Comparison of ENCODE assay signal across 8 cellular contexts in genomic region chr17:76523084-76524037, GRCh38. TPM values are rescaled to one million over a fixed set of nuclear protein-coding genes. Genes with fewer than 3 reads are reported as not detected.
DNase-seq lines count a peak whose midpoint lies in the region; ATAC-seq and TF ChIP-seq lines count a peak whose summit lies in the region.

No MANE protein-coding gene starts in this region.

- DNase-seq in COLO668 (lab: John Stamatoyannopoulos, UW; ENCODE audit: unreplicated experiment) (peak; percentile 59), NOMO-1 (lab: John Stamatoyannopoulos, UW; ENCODE audit: unreplicated experiment in 2 of 2) (peak; percentile 61 to 73), erythroblast (lab: John Stamatoyannopoulos, UW) (peak; percentile 68 to 86), amniotic stem cell (lab: John Stamatoyannopoulos, UW) (no peak)
- peak; percentile 97 for DNase-seq in activated CD8-positive, alpha-beta memory T cell treated with anti-CD3 and anti-CD28 coated beads, Interleukin-2, amount 50 U/mL, for 48 hours
- peak; percentile 81 for DNase-seq in natural killer cell treated with Interleukin-12 subunit alpha and Interleukin-12 subunit beta and Interleukin-15 and Interleukin-18, amount 100 ng/mL, for 72 hours (ENCODE audit: low spot score)
- DNase-seq in stimulated activated naive B cell treated with anti-CD40 and anti-IgM and Interleukin-4, amounts not matched to agents 10 μg/mL and 1 μg/mL and 100 μg/mL, for 72 hours: peak; percentile 66

- ATAC-seq in HG02759 (IDR thresholded peaks at IDR 0.05; ENCODE audit: unreplicated experiment): peak; percentile 48
- peak; percentile 80 to 85 for ATAC-seq in natural killer cell treated with Interleukin-12 subunit alpha and Interleukin-12 subunit beta and Interleukin-15 and Interleukin-18, amount 100 ng/mL, for 72 hours
- ATAC-seq in stimulated activated naive B cell treated with anti-CD40 and anti-IgM and Interleukin-4, amounts not matched to agents 10 μg/mL and 1 μg/mL and 100 μg/mL, for 72 hours (replicated peaks): peak; percentile 48 to 54

- H3K27ac Mint-ChIP-seq in natural killer cell treated with Interleukin-12 subunit alpha and Interleukin-12 subunit beta and Interleukin-15 and Interleukin-18, amount 100 ng/mL, for 72 hours: peak overlapping the region in 1 of 2 donors; percentile 51
- no peak overlapping the region for H3K27ac Mint-ChIP-seq in stimulated activated naive B cell treated with anti-CD40 and anti-IgM and Interleukin-4, amounts not matched to agents 10 μg/mL and 1 μg/mL and 100 μg/mL, for 72 hours

- peak overlapping the region; percentile 20 for H3K4me3 Mint-ChIP-seq in natural killer cell treated with Interleukin-12 subunit alpha and Interleukin-12 subunit beta and Interleukin-15 and Interleukin-18, amount 100 ng/mL, for 72 hours
- peak overlapping the region in 1 of 2 donors; percentile 52 for H3K4me3 Mint-ChIP-seq in stimulated activated naive B cell treated with anti-CD40 and anti-IgM and Interleukin-4, amounts not matched to agents 10 μg/mL and 1 μg/mL and 100 μg/mL, for 72 hours

- no peaks in the 10 kb centered on the region for H3K36me3 Mint-ChIP-seq in natural killer cell treated with Interleukin-12 subunit alpha and Interleukin-12 subunit beta and Interleukin-15 and Interleukin-18, amount 100 ng/mL, for 72 hours
- no peaks in the 10 kb centered on the region for H3K36me3 Mint-ChIP-seq in stimulated activated naive B cell treated with anti-CD40 and anti-IgM and Interleukin-4, amounts not matched to agents 10 μg/mL and 1 μg/mL and 100 μg/mL, for 72 hours

- peaks cover 28 to 42% of the 10 kb centered on the region in 2 donors for H3K4me1 Mint-ChIP-seq in natural killer cell treated with Interleukin-12 subunit alpha and Interleukin-12 subunit beta and Interleukin-15 and Interleukin-18, amount 100 ng/mL, for 72 hours (ENCODE audit: low read depth in 2 of 2)
- peaks cover 27 to 43% of the 10 kb centered on the region in 2 donors for H3K4me1 Mint-ChIP-seq in stimulated activated naive B cell treated with anti-CD40 and anti-IgM and Interleukin-4, amounts not matched to agents 10 μg/mL and 1 μg/mL and 100 μg/mL, for 72 hours

- H3K27me3 Mint-ChIP-seq in natural killer cell treated with Interleukin-12 subunit alpha and Interleukin-12 subunit beta and Interleukin-15 and Interleukin-18, amount 100 ng/mL, for 72 hours: no peaks in the 10 kb centered on the region
- H3K27me3 Mint-ChIP-seq in stimulated activated naive B cell treated with anti-CD40 and anti-IgM and Interleukin-4, amounts not matched to agents 10 μg/mL and 1 μg/mL and 100 μg/mL, for 72 hours: peaks cover 10 to 12% of the 10 kb centered on the region in 2 donors

- no peaks in the 10 kb centered on the region for H3K9me3 Mint-ChIP-seq in natural killer cell treated with Interleukin-12 subunit alpha and Interleukin-12 subunit beta and Interleukin-15 and Interleukin-18, amount 100 ng/mL, for 72 hours
- no peaks in the 10 kb centered on the region for H3K9me3 Mint-ChIP-seq in stimulated activated naive B cell treated with anti-CD40 and anti-IgM and Interleukin-4, amounts not matched to agents 10 μg/mL and 1 μg/mL and 100 μg/mL, for 72 hours

- no peak for TF ChIP-seq POLR2A in erythroblast (IDR thresholded peaks at IDR 0.05; ENCODE audit: low read length)

RNA-seq across cellular contexts. Expression of gene CYGB, which starts 14.1 kb away (rescaled TPM):
- 1 to 10 TPM; 1.0 to 2.9 TPM for total RNA-seq in natural killer cell treated with Interleukin-12 subunit alpha and Interleukin-12 subunit beta and Interleukin-15 and Interleukin-18, amount 100 ng/mL, for 72 hours

RNA-seq across cellular contexts. Expression of gene PRCD, which starts 16.5 kb away (rescaled TPM):
- total RNA-seq in natural killer cell treated with Interleukin-12 subunit alpha and Interleukin-12 subunit beta and Interleukin-15 and Interleukin-18, amount 100 ng/mL, for 72 hours: under 1 TPM in 1 of 2 donors, not detected in 1; 0.78 TPM

RNA-seq across cellular contexts. Expression of gene RHBDF2, which starts 22.1 kb away (rescaled TPM):
- total RNA-seq in natural killer cell treated with Interleukin-12 subunit alpha and Interleukin-12 subunit beta and Interleukin-15 and Interleukin-18, amount 100 ng/mL, for 72 hours: 100 to 1,000 TPM; 156 to 234 TPM

RNA-seq across cellular contexts. Expression of gene AANAT, which starts 56.0 kb away (rescaled TPM):
- total RNA-seq in natural killer cell treated with Interleukin-12 subunit alpha and Interleukin-12 subunit beta and Interleukin-15 and Interleukin-18, amount 100 ng/mL, for 72 hours: under 1 TPM in 1 of 2 donors, not detected in 1; 0.78 TPM
